8 cellular contexts compared by ENCODE assay signal in genomic region chr2:190277234-190278112, GRCh38. TPM values are rescaled to one million over a fixed set of nuclear protein-coding genes. Genes with fewer than 3 reads are reported as not detected.
DNase-seq lines count a peak whose midpoint lies in the region; ATAC-seq and TF ChIP-seq lines count a peak whose summit lies in the region.

No MANE protein-coding gene starts in this region.

- TF ChIP-seq CTCF in WI38 (IDR thresholded peaks at IDR 0.05; ENCODE audit: low read depth, low read length) (0 out of 2 replicates have a peak, but pooled peaks have one; percentile 20), hepatocyte (IDR thresholded peaks at IDR 0.05; ENCODE audit: poor library complexity) (peak; percentile 58), vagina (IDR thresholded peaks at IDR 0.05) (peak in 2 of 3 experiments; percentile 22 to 35), testis (IDR thresholded peaks at IDR 0.05) (peak in 1 of 3 experiments; percentile 31), omental fat pad (IDR thresholded peaks at IDR 0.05) (no peak)

- no peaks in the 10 kb centered on the region for H3K79me2 ChIP-seq in hepatocyte

- H3K36me3 ChIP-seq in hepatocyte (replicated peaks; ENCODE audit: insufficient read depth, low read depth) (no peaks in the 10 kb centered on the region), vagina (peaks cover 0 to 5% of the 10 kb centered on the region in 2 donors), testis (ENCODE audit: low read depth, missing control alignments) (no peaks in the 10 kb centered on the region)

- H3K4me1 Mint-ChIP-seq in activated CD4-positive, alpha-beta T cell treated with anti-CD3 and anti-CD28 coated beads, Interleukin-2, amount 10 ng/mL, durations not matched to agents 7 days and 5 days = peaks cover 3% of the 10 kb centered on the region

- POLR2A ChIA-PET in activated CD4-positive, alpha-beta T cell treated with anti-CD3 and anti-CD28 coated beads, Interleukin-2, amount 10 ng/mL, durations not matched to agents 7 days and 5 days (lab: Charles Lee) = no interaction called here

- H3K9me3 ChIP-seq in hepatocyte (ENCODE audit: low read depth) (no peaks in the 10 kb centered on the region), vagina (no peaks in the 10 kb centered on the region), testis (no peaks in the 10 kb centered on the region)

- intact Hi-C loops in vagina (cut with DNase I) (loop anchor here (10.0 kb wide), 1 partner anchor 183 kb away; no protein-coding TSS in a partner anchor), testis (cut with DNase I; ENCODE audit: low total_unique reads) (no loop called here)

- peak; percentile 28 for DNase-seq in activated CD4-positive, alpha-beta T cell treated with anti-CD3 and anti-CD28 coated beads, Interleukin-2, amount 10 ng/mL, durations not matched to agents 7 days and 5 days
- DNase-seq in activated CD4-positive, alpha-beta T cell treated with anti-CD3 and anti-CD28 coated beads, Interleukin-2, amount 50 U/mL, for 4 hours = no peak
- DNase-seq in LHCN-M2 (ENCODE audit: low read depth) = peak; percentile 48
- DNase-seq in hepatocyte (ENCODE audit: low spot score) = peak; percentile 58
- DNase-seq in vagina (ENCODE audit: extremely low spot score in 2 of 2) = no peak
- DNase-seq in testis = no peak
- no peak for DNase-seq in omental fat pad (ENCODE audit: low spot score)

- peaks cover 13% of the 10 kb centered on the region for H3K36me3 Mint-ChIP-seq in activated CD4-positive, alpha-beta T cell treated with anti-CD3 and anti-CD28 coated beads, Interleukin-2, amount 10 ng/mL, durations not matched to agents 7 days and 5 days (ENCODE audit: low read depth)

- CTCF ChIA-PET in activated CD4-positive, alpha-beta T cell treated with anti-CD3 and anti-CD28 coated beads, Interleukin-2, amount 10 ng/mL, durations not matched to agents 7 days and 5 days (lab: Charles Lee) = interaction anchor here (1.5 kb wide), 1 partner anchor 22 kb away, joined by 4 read pairs; no protein-coding TSS in a partner anchor

- H3K4me3 ChIP-seq in WI38 (ENCODE audit: low read depth, low read length) (no peak overlapping the region), hepatocyte (no peak overlapping the region), vagina (no peak overlapping the region), testis (no peak overlapping the region)

- H3K4me2 ChIP-seq in hepatocyte = no peak overlapping the region

- no peak overlapping the region for H2AFZ ChIP-seq in hepatocyte

- no peak overlapping the region for H3K4me3 Mint-ChIP-seq in activated CD4-positive, alpha-beta T cell treated with anti-CD3 and anti-CD28 coated beads, Interleukin-2, amount 10 ng/mL, durations not matched to agents 7 days and 5 days

- H3K9me3 Mint-ChIP-seq in activated CD4-positive, alpha-beta T cell treated with anti-CD3 and anti-CD28 coated beads, Interleukin-2, amount 10 ng/mL, durations not matched to agents 7 days and 5 days = no peaks in the 10 kb centered on the region

- no peaks in the 10 kb centered on the region for H3K9me2 ChIP-seq in hepatocyte (replicated peaks; ENCODE audit: insufficient read depth)

- H3K27ac ChIP-seq in hepatocyte (no peak overlapping the region), vagina (no peak overlapping the region), testis (no peak overlapping the region)

- no peak for TF ChIP-seq POLR2A in vagina (IDR thresholded peaks at IDR 0.05)
- no peak for TF ChIP-seq POLR2A in testis (IDR thresholded peaks at IDR 0.05)

- H4K20me1 ChIP-seq in hepatocyte (ENCODE audit: insufficient read depth, poor library complexity, severe bottlenecking) = no peaks in the 10 kb centered on the region

- no peak for ATAC-seq in omental fat pad (ENCODE audit: low FRiP score)

- WGBS in hepatocyte (ENCODE audit: low lambda C conversion rate, missing lambda C conversion rate) = 70% methylated on average over 4 of the region's 4 CpGs
- 76 to 82% methylated on average over 4 of the region's 4 CpGs for WGBS in testis, 2 donors

- no peak overlapping the region for H3K27ac Mint-ChIP-seq in activated CD4-positive, alpha-beta T cell treated with anti-CD3 and anti-CD28 coated beads, Interleukin-2, amount 10 ng/mL, durations not matched to agents 7 days and 5 days

- H3K27me3 ChIP-seq in hepatocyte (no peaks in the 10 kb centered on the region), vagina (no peaks in the 10 kb centered on the region), testis (no peaks in the 10 kb centered on the region)

- H3K4me1 ChIP-seq in hepatocyte (ENCODE audit: insufficient read depth) (no peaks in the 10 kb centered on the region), vagina (no peaks in the 10 kb centered on the region), testis (no peaks in the 10 kb centered on the region)

- no peaks in the 10 kb centered on the region for H3K27me3 Mint-ChIP-seq in activated CD4-positive, alpha-beta T cell treated with anti-CD3 and anti-CD28 coated beads, Interleukin-2, amount 10 ng/mL, durations not matched to agents 7 days and 5 days

RNA-seq across cellular contexts. Expression of gene HIBCH, which starts 42.2 kb away (rescaled TPM):
- 10 to 100 TPM; 13.3 to 14.5 TPM for total RNA-seq in activated CD4-positive, alpha-beta T cell treated with anti-CD3 and anti-CD28 coated beads, Interleukin-2, amount 10 ng/mL, durations not matched to agents 7 days and 5 days
- total RNA-seq in LHCN-M2 (2014; rRNA removed) (11.8 and 12.3 TPM in 2 replicates), hepatocyte (30.9 and 34.6 TPM in 2 replicates), vagina (25.0 TPM), testis (10 to 100 TPM; 46.1 to 67.0 TPM), omental fat pad (10 to 100 TPM; 11.6 to 22.1 (median 20.1) TPM)
- polyA plus RNA-seq in LHCN-M2 (2012) = 9.0 TPM
- polyA plus RNA-seq in hepatocyte (55.9 and 57.0 TPM in 2 replicates), testis (ENCODE audit: insufficient read depth, low read depth, low replicate concordance) (44.1 TPM)

Comparison
In these comparisons a context has a peak if more than half of its experiments do, and no peak if none do; other contexts are left out.
1. DNase-seq: peak in activated CD4-positive, alpha-beta T cell treated with anti-CD3 and anti-CD28 coated beads, Interleukin-2, amount 10 ng/mL, durations not matched to agents 7 days and 5 days (single experiment), LHCN-M2 (single experiment) and hepatocyte (single experiment); none in activated CD4-positive, alpha-beta T cell treated with anti-CD3 and anti-CD28 coated beads, Interleukin-2, amount 50 U/mL, for 4 hours (0 of 2), vagina (0 of 2), testis (single experiment) and omental fat pad (single experiment).
2. CTCF ChIP-seq: peak in WI38 (single experiment), hepatocyte (single experiment) and vagina (2 of 3); none in omental fat pad (0 of 3).